9 cellular contexts compared by ENCODE assay signal in the genomic region with DNA sequence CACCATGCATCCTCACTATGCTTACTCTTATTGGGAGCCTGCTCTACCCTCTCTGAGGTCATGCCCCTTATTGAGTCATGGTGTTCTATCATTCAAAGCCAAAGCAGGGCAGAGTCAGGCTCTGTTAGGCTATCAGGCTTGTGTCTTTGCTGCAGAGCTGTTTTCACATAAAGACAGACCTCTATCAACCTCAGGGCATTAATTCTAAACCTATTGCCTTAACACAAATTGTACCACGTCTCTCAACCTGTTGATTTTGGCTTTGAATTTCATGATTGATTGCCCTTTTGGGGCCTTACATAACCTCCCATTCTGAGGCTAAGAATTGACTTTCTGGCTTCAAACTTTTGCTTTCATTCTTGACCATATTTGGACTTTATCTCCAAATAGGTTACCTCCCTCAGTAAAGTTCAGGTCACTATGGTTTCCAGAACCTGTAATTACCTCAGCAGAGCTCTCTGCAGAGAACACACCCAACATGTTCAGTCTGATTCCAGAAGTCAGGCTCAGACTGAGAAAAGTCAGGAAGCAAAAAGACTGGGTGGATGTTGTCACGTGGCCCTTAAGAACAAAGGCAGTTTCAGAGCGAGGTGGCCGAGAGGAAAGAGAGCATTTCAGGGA.
DNase-seq lines count a peak whose midpoint lies in the region; ATAC-seq, FAIRE-seq and TF ChIP-seq lines count a peak whose summit lies in the region.
"Had no signal": no experiment of that assay in that cellular context is flagged by ENCODE, and none has a peak within 500 bp of the region (broad histone marks: within the 10 kb centered on the region; RNA-seq: fewer than 3 reads in every experiment).

No MANE protein-coding gene starts in this region.

- H3K4me1 ChIP-seq in RWPE2 (ENCODE audit: insufficient read depth, poor library complexity, severe bottlenecking) (peaks cover 61% of the 10 kb centered on the region), prostate gland (replicated peaks) (no peaks in the 10 kb centered on the region)

- H3K36me3 ChIP-seq in RWPE2 (ENCODE audit: low read depth) (no peaks in the 10 kb centered on the region), prostate gland (no peaks in the 10 kb centered on the region)

- intact Hi-C loops in Right ventricle myocardium superior (cut with DNase I) (no loop called here), prostate gland (cut with DNase I) (loop anchor here (10.0 kb wide), 1 partner anchor 1798 kb away; a partner anchor contains a TSS)

- H3K27ac ChIP-seq in RWPE2 (ENCODE audit: poor library complexity, severe bottlenecking) (peak overlapping the region; percentile 96), prostate gland (peak overlapping the region in 1 of 2 donors; percentile 42)

- H3K36me3 Mint-ChIP-seq in progenitor cell of endocrine pancreas (ENCODE audit: insufficient read depth): no peaks in the 10 kb centered on the region

- H3K4me3 ChIP-seq in RWPE2 (ENCODE audit: severe bottlenecking) (no peak overlapping the region), prostate gland (no peak overlapping the region)

- H3K27me3 Mint-ChIP-seq in progenitor cell of endocrine pancreas: no peaks in the 10 kb centered on the region
- H3K27me3 Mint-ChIP-seq: stimulated activated naive CD8-positive, alpha-beta T cell treated with anti-CD3 and anti-CD28 coated beads, Interleukin-15, Interleukin-2, amounts not matched to agents 100 ng/mL and 50 ng/mL, for 24 hours had no signal

- TF ChIP-seq CTCF in RWPE2 (IDR thresholded peaks at IDR 0.05; ENCODE audit: poor library complexity, severe bottlenecking) (no peak), progenitor cell of endocrine pancreas (IDR thresholded peaks at IDR 0.05; ENCODE audit: unreplicated experiment) (no peak), prostate gland (IDR thresholded peaks at IDR 0.05) (no peak)

- ATAC-seq in RWPE2 (ENCODE audit: low read depth) (peak; percentile 86), Right ventricle myocardium superior (ENCODE audit: poor library complexity) (peak; percentile 62)

- H3K9me3 ChIP-seq in RWPE2 (ENCODE audit: severe bottlenecking) (no peaks in the 10 kb centered on the region), prostate gland (no peaks in the 10 kb centered on the region)

- H3K9me3 Mint-ChIP-seq in progenitor cell of endocrine pancreas (ENCODE audit: low read depth): no peaks in the 10 kb centered on the region
- H3K9me3 Mint-ChIP-seq: stimulated activated naive CD8-positive, alpha-beta T cell treated with anti-CD3 and anti-CD28 coated beads, Interleukin-15, Interleukin-2, amounts not matched to agents 100 ng/mL and 50 ng/mL, for 24 hours had no signal

- peak overlapping the region; percentile 91 for H3K27ac Mint-ChIP-seq in progenitor cell of endocrine pancreas
- H3K27ac Mint-ChIP-seq: stimulated activated naive CD8-positive, alpha-beta T cell treated with anti-CD3 and anti-CD28 coated beads, Interleukin-15, Interleukin-2, amounts not matched to agents 100 ng/mL and 50 ng/mL, for 24 hours had no signal

- peak; percentile 68 for FAIRE-seq in GM12891 (lab: Jason Lieb, UNC)

- H3K27me3 ChIP-seq in RWPE2 (ENCODE audit: insufficient read depth, poor library complexity, severe bottlenecking) (no peaks in the 10 kb centered on the region), prostate gland (replicated peaks; ENCODE audit: insufficient read depth) (no peaks in the 10 kb centered on the region)

- WGBS in prostate gland: 33% methylated on average over 4 of the region's 4 CpGs

- DNase-seq in GM12891 (ENCODE audit: insufficient read length, low spot score) (no peak), RWPE2 (ENCODE audit: low spot score) (no peak), Right ventricle myocardium superior (no peak), progenitor cell of endocrine pancreas (ENCODE audit: low spot score, unreplicated experiment) (no peak), NCI-H2171 (lab: John Stamatoyannopoulos, UW) (no peak), NCI-H1436 (lab: John Stamatoyannopoulos, UW) (no peak), prostate gland (ENCODE audit: low spot score) (no peak)
- no peak for DNase-seq in stimulated activated CD8-positive, alpha-beta memory T cell treated with anti-CD3 and anti-CD28 coated beads, Interleukin-4, amount 100 ng/mL, for 48 hours

- peaks cover 29% of the 10 kb centered on the region for H3K4me1 Mint-ChIP-seq in progenitor cell of endocrine pancreas (ENCODE audit: low read depth)

- H3K4me3 Mint-ChIP-seq in progenitor cell of endocrine pancreas (ENCODE audit: low read depth): no peak overlapping the region
- H3K4me3 Mint-ChIP-seq: stimulated activated naive CD8-positive, alpha-beta T cell treated with anti-CD3 and anti-CD28 coated beads, Interleukin-15, Interleukin-2, amounts not matched to agents 100 ng/mL and 50 ng/mL, for 24 hours had no signal

- no peak for TF ChIP-seq POLR2A in GM12891 (IDR thresholded peaks at IDR 0.05; ENCODE audit: low read depth, low read length)
- TF ChIP-seq POLR2A in prostate gland (IDR thresholded peaks at IDR 0.05): no peak

TF ChIP-seq in GM12891, 5 proteins besides CTCF, POLR2A, EP300 and RAD21:
- TF ChIP-seq SPI1 (IDR thresholded peaks at IDR 0.05; ENCODE audit: low read depth, low read length): no peak
- no peak for TF ChIP-seq TAF1 (IDR thresholded peaks at IDR 0.05; ENCODE audit: low read depth, low read length)
- TF ChIP-seq PAX5 (IDR thresholded peaks at IDR 0.05; ENCODE audit: insufficient read depth, low read length, severe bottlenecking): no peak
- no peak for TF ChIP-seq POU2F2 (IDR thresholded peaks at IDR 0.05; ENCODE audit: low read depth, low read length)
- no peak for TF ChIP-seq POLR2AphosphoS5 (IDR thresholded peaks at IDR 0.05; ENCODE audit: low read depth, low read length)
